Comparison of ENCODE assay signal across 1 cellular context in the genomic region with DNA sequence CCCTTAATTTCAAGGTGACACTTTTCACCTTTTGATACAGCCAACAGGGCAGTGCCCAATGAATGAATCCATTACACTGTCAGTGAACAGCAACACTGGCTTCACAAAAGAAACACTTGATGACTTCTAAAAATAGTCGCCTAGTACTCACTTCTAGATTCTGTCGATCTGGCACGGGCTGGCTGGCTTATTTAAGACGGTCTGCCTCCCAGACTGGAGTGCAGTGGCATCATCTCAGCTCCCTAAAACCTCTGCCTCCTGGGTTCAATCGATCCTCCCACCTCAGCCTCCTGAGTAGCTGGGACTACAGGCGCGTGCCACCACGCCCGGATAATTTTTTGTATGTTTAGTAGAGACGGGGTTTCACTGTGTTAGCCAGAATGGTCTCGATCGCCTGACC.
TF ChIP-seq lines count a peak whose summit lies in the region.

No MANE protein-coding gene starts in this region.

TF ChIP-seq in WTC11, 78 proteins besides CTCF, POLR2A, EP300 and RAD21 (continued from another document):
- TF ChIP-seq, protein P1, sequence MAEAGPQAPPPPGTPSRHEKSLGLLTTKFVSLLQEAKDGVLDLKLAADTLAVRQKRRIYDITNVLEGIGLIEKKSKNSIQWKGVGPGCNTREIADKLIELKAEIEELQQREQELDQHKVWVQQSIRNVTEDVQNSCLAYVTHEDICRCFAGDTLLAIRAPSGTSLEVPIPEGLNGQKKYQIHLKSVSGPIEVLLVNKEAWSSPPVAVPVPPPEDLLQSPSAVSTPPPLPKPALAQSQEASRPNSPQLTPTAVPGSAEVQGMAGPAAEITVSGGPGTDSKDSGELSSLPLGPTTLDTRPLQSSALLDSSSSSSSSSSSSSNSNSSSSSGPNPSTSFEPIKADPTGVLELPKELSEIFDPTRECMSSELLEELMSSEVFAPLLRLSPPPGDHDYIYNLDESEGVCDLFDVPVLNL (CRISPR knock-in tag; IDR thresholded peaks at IDR 0.05; ENCODE audit: borderline replicate concordance, low read depth), result no peak
- TF ChIP-seq MYBL2 (CRISPR knock-in tag; IDR thresholded peaks at IDR 0.05), result no peak
- TF ChIP-seq JUN (CRISPR knock-in tag; IDR thresholded peaks at IDR 0.05), result no peak
- no peak for TF ChIP-seq RELA (CRISPR knock-in tag; IDR thresholded peaks at IDR 0.05; ENCODE audit: borderline replicate concordance)
- no peak for TF ChIP-seq GTF2I (CRISPR knock-in tag; conservative IDR thresholded peaks at IDR 0.05)
- no peak for TF ChIP-seq TEAD4 (CRISPR knock-in tag; IDR thresholded peaks at IDR 0.05)
